Comparison of ENCODE assay signal across 1 cellular context in the genomic region with DNA sequence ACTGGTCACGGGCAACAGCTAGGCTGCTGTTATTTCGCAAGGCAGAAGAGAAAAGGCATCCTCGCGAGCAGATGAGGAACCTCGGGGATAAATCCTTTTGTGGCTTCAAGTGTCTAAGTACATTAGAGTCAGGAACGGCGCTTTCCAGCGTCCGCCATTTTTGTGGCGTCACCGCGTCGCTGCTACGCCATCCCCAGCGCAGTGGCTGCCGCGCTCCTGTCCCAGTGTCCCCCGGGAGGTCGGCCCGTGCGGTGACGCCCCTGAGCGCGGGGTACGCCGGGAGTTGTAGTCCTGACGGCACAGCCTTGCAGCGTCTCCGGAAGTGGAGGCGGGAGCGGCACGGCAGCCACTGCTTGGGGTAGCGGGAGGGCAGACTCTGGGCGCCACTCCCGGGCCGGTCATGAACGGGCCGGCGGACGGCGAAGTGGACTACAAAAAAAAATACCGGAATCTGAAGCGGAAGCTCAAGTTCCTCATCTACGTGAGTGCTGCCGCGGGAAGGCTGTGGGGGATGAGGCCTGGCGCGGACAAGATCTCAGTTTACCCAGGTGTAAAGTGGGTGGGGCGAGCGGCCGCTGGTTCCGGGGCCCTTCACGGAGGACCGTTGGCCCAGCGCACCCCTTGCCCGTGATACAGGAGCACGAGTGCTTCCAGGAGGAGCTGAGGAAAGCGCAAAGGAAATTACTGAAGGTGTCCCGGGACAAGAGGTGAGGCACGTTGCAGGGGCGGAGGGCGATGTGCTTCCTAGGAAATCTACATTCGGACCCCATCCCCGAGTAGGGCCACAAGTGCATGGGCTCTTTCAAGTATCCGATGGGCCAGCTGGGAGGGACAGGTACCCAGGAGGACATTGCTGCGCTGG.
A peak's percentile ranks its signal among the peaks of the same experiment; 100 is the strongest.
TF ChIP-seq lines count a peak whose summit lies in the region.

A gene with protein sequence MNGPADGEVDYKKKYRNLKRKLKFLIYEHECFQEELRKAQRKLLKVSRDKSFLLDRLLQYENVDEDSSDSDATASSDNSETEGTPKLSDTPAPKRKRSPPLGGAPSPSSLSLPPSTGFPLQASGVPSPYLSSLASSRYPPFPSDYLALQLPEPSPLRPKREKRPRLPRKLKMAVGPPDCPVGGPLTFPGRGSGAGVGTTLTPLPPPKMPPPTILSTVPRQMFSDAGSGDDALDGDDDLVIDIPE (plus strand): TSS at position 331 of the 862 bp plus-strand sequence. CDS start 70 bp downstream, at position 401.

TF ChIP-seq in HepG2, 621 proteins besides CTCF, POLR2A, EP300 and RAD21 (continued from another document and continues in another):
- peak; percentile 72 for TF ChIP-seq PRDM15 (CRISPR knock-in tag; IDR thresholded peaks at IDR 0.05)
- peak; percentile 76 for TF ChIP-seq BRCA1 (CRISPR knock-in tag; IDR thresholded peaks at IDR 0.05)
- peak; percentile 8; the same call in 1 of the 2 replicates for TF ChIP-seq ZNF160 (CRISPR knock-in tag; IDR thresholded peaks at IDR 0.05)
- TF ChIP-seq, protein P1, sequence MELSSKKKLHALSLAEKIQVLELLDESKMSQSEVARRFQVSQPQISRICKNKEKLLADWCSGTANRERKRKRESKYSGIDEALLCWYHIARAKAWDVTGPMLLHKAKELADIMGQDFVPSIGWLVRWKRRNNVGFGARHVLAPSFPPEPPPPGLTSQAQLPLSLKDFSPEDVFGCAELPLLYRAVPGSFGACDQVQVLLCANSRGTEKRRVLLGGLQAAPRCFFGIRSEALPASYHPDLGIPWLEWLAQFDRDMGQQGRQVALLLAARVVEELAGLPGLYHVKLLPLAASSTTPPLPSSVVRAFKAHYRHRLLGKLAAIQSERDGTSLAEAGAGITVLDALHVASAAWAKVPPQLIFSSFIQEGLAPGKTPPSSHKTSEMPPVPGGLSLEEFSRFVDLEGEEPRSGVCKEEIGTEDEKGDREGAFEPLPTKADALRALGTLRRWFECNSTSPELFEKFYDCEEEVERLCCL (CRISPR knock-in tag; IDR thresholded peaks at IDR 0.05; ENCODE audit: borderline replicate concordance) = no peak; the same call in none of the 2 replicates
- TF ChIP-seq, protein P2, sequence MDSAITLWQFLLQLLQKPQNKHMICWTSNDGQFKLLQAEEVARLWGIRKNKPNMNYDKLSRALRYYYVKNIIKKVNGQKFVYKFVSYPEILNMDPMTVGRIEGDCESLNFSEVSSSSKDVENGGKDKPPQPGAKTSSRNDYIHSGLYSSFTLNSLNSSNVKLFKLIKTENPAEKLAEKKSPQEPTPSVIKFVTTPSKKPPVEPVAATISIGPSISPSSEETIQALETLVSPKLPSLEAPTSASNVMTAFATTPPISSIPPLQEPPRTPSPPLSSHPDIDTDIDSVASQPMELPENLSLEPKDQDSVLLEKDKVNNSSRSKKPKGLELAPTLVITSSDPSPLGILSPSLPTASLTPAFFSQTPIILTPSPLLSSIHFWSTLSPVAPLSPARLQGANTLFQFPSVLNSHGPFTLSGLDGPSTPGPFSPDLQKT (CRISPR knock-in tag; IDR thresholded peaks at IDR 0.05; ENCODE audit: borderline replicate concordance) = no peak
- no peak for TF ChIP-seq ZBTB42 (CRISPR knock-in tag; IDR thresholded peaks at IDR 0.05)
- peak; percentile 59; the same call in 1 of the 2 replicates for TF ChIP-seq STAT5B (CRISPR knock-in tag; IDR thresholded peaks at IDR 0.05)
- no peak for TF ChIP-seq NR3C1 (CRISPR knock-in tag; IDR thresholded peaks at IDR 0.05)
- peak; percentile 91 for TF ChIP-seq ZFP62 (CRISPR knock-in tag; IDR thresholded peaks at IDR 0.05)
- no peak for TF ChIP-seq SRSF9 (IDR thresholded peaks at IDR 0.05; ENCODE audit: borderline replicate concordance, insufficient read depth, low read depth, low read length, poor library complexity, severe bottlenecking)
- peak; percentile 47 for TF ChIP-seq SRSF1 (optimal IDR thresholded peaks at IDR 0.05; ENCODE audit: low read depth, low read length)
- no peak for TF ChIP-seq TRIM24 (CRISPR knock-in tag; IDR thresholded peaks at IDR 0.05)
- peak; percentile 63; the same call in 1 of the 2 replicates for TF ChIP-seq ZFP37 (CRISPR knock-in tag; IDR thresholded peaks at IDR 0.05; ENCODE audit: borderline replicate concordance)
- peak; percentile 14; the same call in 1 of the 2 replicates for TF ChIP-seq MLXIP (CRISPR knock-in tag; IDR thresholded peaks at IDR 0.05; ENCODE audit: borderline replicate concordance)
- TF ChIP-seq CERS6 (CRISPR knock-in tag; IDR thresholded peaks at IDR 0.05) = no peak
- TF ChIP-seq KDM5B (CRISPR knock-in tag; IDR thresholded peaks at IDR 0.05; ENCODE audit: borderline replicate concordance) = no peak; the same call in none of the 2 replicates
- no peak; the same call in 1 of the 2 replicates for TF ChIP-seq ZNF138 (CRISPR knock-in tag; IDR thresholded peaks at IDR 0.05; ENCODE audit: low read depth)
- TF ChIP-seq MTA3 (CRISPR knock-in tag; IDR thresholded peaks at IDR 0.05) = no peak
- no peak; the same call in 1 of the 2 replicates for TF ChIP-seq ZNF780A (CRISPR knock-in tag; IDR thresholded peaks at IDR 0.05)
- 0 out of 2 replicates have a peak, but pooled peaks have one; percentile 87 for TF ChIP-seq ZFP1 (CRISPR knock-in tag; IDR thresholded peaks at IDR 0.05)
- TF ChIP-seq KLF12 (CRISPR knock-in tag; IDR thresholded peaks at IDR 0.05; ENCODE audit: borderline replicate concordance) = peak; percentile 98
- no peak for TF ChIP-seq MTF1 (CRISPR knock-in tag; IDR thresholded peaks at IDR 0.05)
- 0 out of 2 replicates have a peak, but pooled peaks have one; percentile 17 for TF ChIP-seq SRY (CRISPR knock-in tag; IDR thresholded peaks at IDR 0.05)
- TF ChIP-seq NFKB2 (CRISPR knock-in tag; IDR thresholded peaks at IDR 0.05; ENCODE audit: borderline replicate concordance) = peak; percentile 87
- TF ChIP-seq NONO (IDR thresholded peaks at IDR 0.05) = no peak
- peak; percentile 89 for TF ChIP-seq NONO (CRISPR knock-in tag; conservative IDR thresholded peaks at IDR 0.05)
- peak; percentile 100 for TF ChIP-seq ELF1 (CRISPR knock-in tag; IDR thresholded peaks at IDR 0.05)
- peak; percentile 83; the same call in 1 of the 2 replicates for TF ChIP-seq ZNF280D (CRISPR knock-in tag; IDR thresholded peaks at IDR 0.05)
- TF ChIP-seq, protein P3, sequence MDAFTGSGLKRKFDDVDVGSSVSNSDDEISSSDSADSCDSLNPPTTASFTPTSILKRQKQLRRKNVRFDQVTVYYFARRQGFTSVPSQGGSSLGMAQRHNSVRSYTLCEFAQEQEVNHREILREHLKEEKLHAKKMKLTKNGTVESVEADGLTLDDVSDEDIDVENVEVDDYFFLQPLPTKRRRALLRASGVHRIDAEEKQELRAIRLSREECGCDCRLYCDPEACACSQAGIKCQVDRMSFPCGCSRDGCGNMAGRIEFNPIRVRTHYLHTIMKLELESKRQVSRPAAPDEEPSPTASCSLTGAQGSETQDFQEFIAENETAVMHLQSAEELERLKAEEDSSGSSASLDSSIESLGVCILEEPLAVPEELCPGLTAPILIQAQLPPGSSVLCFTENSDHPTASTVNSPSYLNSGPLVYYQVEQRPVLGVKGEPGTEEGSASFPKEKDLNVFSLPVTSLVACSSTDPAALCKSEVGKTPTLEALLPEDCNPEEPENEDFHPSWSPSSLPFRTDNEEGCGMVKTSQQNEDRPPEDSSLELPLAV (CRISPR knock-in tag; conservative IDR thresholded peaks at IDR 0.05; ENCODE audit: low read depth) = no peak
- peak; percentile 95 for TF ChIP-seq DMAP1 (CRISPR knock-in tag; IDR thresholded peaks at IDR 0.05)
- no peak; the same call in 1 of the 2 replicates for TF ChIP-seq ZNF703 (CRISPR knock-in tag; IDR thresholded peaks at IDR 0.05; ENCODE audit: borderline replicate concordance)
- peak; percentile 91 for TF ChIP-seq HNRNPLL (IDR thresholded peaks at IDR 0.05; ENCODE audit: low read depth, low read length, poor library complexity, severe bottlenecking)
- no peak for TF ChIP-seq ZFP82 (CRISPR knock-in tag; IDR thresholded peaks at IDR 0.05; ENCODE audit: borderline replicate concordance)
- TF ChIP-seq YY1 (IDR thresholded peaks at IDR 0.05; ENCODE audit: insufficient read depth, insufficient replicate concordance, low read depth, low read length) = peak; percentile 98
- peak; percentile 83 for TF ChIP-seq FOSL2 (CRISPR knock-in tag; IDR thresholded peaks at IDR 0.05)
- TF ChIP-seq TCF7L2 (IDR thresholded peaks at IDR 0.05; ENCODE audit: low read depth, low read length) = no peak
- TF ChIP-seq KAT7 (CRISPR knock-in tag; IDR thresholded peaks at IDR 0.05; ENCODE audit: borderline replicate concordance) = peak; percentile 48
- peak; percentile 55; the same call in 1 of the 2 replicates for TF ChIP-seq GLI4 (CRISPR knock-in tag; IDR thresholded peaks at IDR 0.05; ENCODE audit: borderline replicate concordance)
- peak; percentile 81 for TF ChIP-seq TARDBP (CRISPR knock-in tag; IDR thresholded peaks at IDR 0.05)
- TF ChIP-seq MYC (CRISPR knock-in tag; IDR thresholded peaks at IDR 0.05; ENCODE audit: borderline replicate concordance) = peak; percentile 68
- peak; percentile 41; the same call in 1 of the 2 replicates for TF ChIP-seq ZNF749 (CRISPR knock-in tag; IDR thresholded peaks at IDR 0.05; ENCODE audit: borderline replicate concordance)
- TF ChIP-seq JARID2 (CRISPR knock-in tag; IDR thresholded peaks at IDR 0.05; ENCODE audit: insufficient replicate concordance) = no peak
- TF ChIP-seq AGO2 (optimal IDR thresholded peaks at IDR 0.05; ENCODE audit: low read depth, low read length) = peak; percentile 18
- peak; percentile 92 for TF ChIP-seq CBFB (CRISPR knock-in tag; IDR thresholded peaks at IDR 0.05)
- no peak for TF ChIP-seq ZNF850 (CRISPR knock-in tag; conservative IDR thresholded peaks at IDR 0.05)
- TF ChIP-seq PAWR (CRISPR knock-in tag; IDR thresholded peaks at IDR 0.05; ENCODE audit: borderline replicate concordance) = no peak
- peak; percentile 94 for TF ChIP-seq ERF (CRISPR knock-in tag; IDR thresholded peaks at IDR 0.05)
- TF ChIP-seq MIER2 (CRISPR knock-in tag; IDR thresholded peaks at IDR 0.05) = no peak; the same call in none of the 2 replicates
